21 cellular contexts compared by ENCODE assay signal in genomic region chr2:10478298-10478625, GRCh38. TPM values are rescaled to one million over a fixed set of nuclear protein-coding genes. Genes with fewer than 3 reads are reported as not detected.
DNase-seq lines count a peak whose midpoint lies in the region; ATAC-seq, FAIRE-seq and TF ChIP-seq lines count a peak whose summit lies in the region.
"Had no signal": no experiment of that assay in that cellular context is flagged by ENCODE, and none has a peak within 500 bp of the region (broad histone marks: within the 10 kb centered on the region; RNA-seq: fewer than 3 reads in every experiment).

No MANE protein-coding gene starts in this region.

- H3K27me3 ChIP-seq in BLaER1 (no peaks in the 10 kb centered on the region), left lung (no peaks in the 10 kb centered on the region)
- no peaks in the 10 kb centered on the region for H3K27me3 ChIP-seq in CD4-positive, CD25-positive, alpha-beta regulatory T cell (ENCODE audit: control insufficient read depth, insufficient read depth, low read length)

- no peak overlapping the region for H3K4me3 ChIP-seq in BLaER1
- no peak overlapping the region for H3K4me3 ChIP-seq in CD4-positive, CD25-positive, alpha-beta regulatory T cell (ENCODE audit: low read depth, low read length)
- H3K4me3 ChIP-seq in left lung: no peak overlapping the region

- H3K4me1 ChIP-seq in BLaER1: peaks cover 72% of the 10 kb centered on the region
- H3K4me1 ChIP-seq in CD4-positive, CD25-positive, alpha-beta regulatory T cell (ENCODE audit: control insufficient read depth, insufficient read depth, low read length, poor library complexity, severe bottlenecking): peaks cover 4% of the 10 kb centered on the region
- H3K4me1 ChIP-seq in left lung: no peaks in the 10 kb centered on the region

- H3K27ac ChIP-seq in BLaER1 (peak overlapping the region; percentile 88), left lung (no peak overlapping the region), caudate nucleus (ENCODE audit: low read depth, low read length) (no peak overlapping the region)
- no peak overlapping the region for H3K27ac ChIP-seq in CD4-positive, CD25-positive, alpha-beta regulatory T cell (ENCODE audit: insufficient read depth, low read length, poor library complexity, severe bottlenecking)

- peak overlapping the region; percentile 20; the same call in 1 of the 2 replicates for H3K9ac ChIP-seq in BLaER1

- H3K36me3 ChIP-seq in BLaER1 (no peaks in the 10 kb centered on the region), left lung (no peaks in the 10 kb centered on the region)
- no peaks in the 10 kb centered on the region for H3K36me3 ChIP-seq in CD4-positive, CD25-positive, alpha-beta regulatory T cell (ENCODE audit: control insufficient read depth, insufficient read depth, low read length)

- H3K9me3 Mint-ChIP-seq in CD4-positive, CD25-positive, alpha-beta regulatory T cell: no peaks in the 10 kb centered on the region
- H3K9me3 Mint-ChIP-seq: CD8-positive, alpha-beta memory T cell had no signal

- H4K20me1 ChIP-seq in BLaER1: no peaks in the 10 kb centered on the region

- ATAC-seq in CD4-positive, CD25-positive, alpha-beta regulatory T cell (ENCODE audit: low read depth in 2 of 2): no peak
- ATAC-seq in left lung: no peak
- ATAC-seq: Panc1 had no signal

- H3K4me2 ChIP-seq in BLaER1: peak overlapping the region; percentile 91

- no peaks in the 10 kb centered on the region for H3K36me3 Mint-ChIP-seq in CD4-positive, CD25-positive, alpha-beta regulatory T cell
- H3K36me3 Mint-ChIP-seq: CD8-positive, alpha-beta memory T cell had no signal

- peak overlapping the region in 2 of 3 donors; percentile 77 to 78 for H3K27ac Mint-ChIP-seq in CD4-positive, CD25-positive, alpha-beta regulatory T cell

- no peak for DNase-seq in CD4-positive, CD25-positive, alpha-beta regulatory T cell
- DNase-seq in left lung (peak; percentile 14 to 33), posterior vena cava (ENCODE audit: low spot score) (peak; percentile 52), GM12892 (ENCODE audit: insufficient read length) (no peak), anterior cingulate cortex (lab: John Stamatoyannopoulos, UW) (no peak), caudate nucleus (lab: John Stamatoyannopoulos, UW) (no peak)
- DNase-seq: ACHN; C1 segment of cervical spinal cord; Calu3; CD8-positive, alpha-beta memory T cell; GF-D8; IMR-90; Karpas-422; NCI-H187 treated with DMSO at 0.1 percent for 48 hours; NCI-H2107; NCI-H226; NCI-H748 treated with DMSO at 0.1 percent for 48 hours had no signal

- peaks cover 15% of the 10 kb centered on the region for H3K27me3 Mint-ChIP-seq in CD4-positive, CD25-positive, alpha-beta regulatory T cell

- no peak for TF ChIP-seq POLR2A in GM12892 (IDR thresholded peaks at IDR 0.05; ENCODE audit: low read depth, low read length)

- H3K4me3 Mint-ChIP-seq in CD4-positive, CD25-positive, alpha-beta regulatory T cell: no peak overlapping the region
- H3K4me3 Mint-ChIP-seq: CD8-positive, alpha-beta memory T cell had no signal

- no peak for FAIRE-seq in GM12892 (lab: Jason Lieb, UNC)
- FAIRE-seq: GM19239, HTR-8/SVneo had no signal

- no peak for TF ChIP-seq CTCF in left lung (IDR thresholded peaks at IDR 0.05)

- intact Hi-C loops in left lung (cut with DNase I) (no loop called here), posterior vena cava (cut with DNase I) (no loop called here)

- peaks cover 0 to 29% (median 9%) of the 10 kb centered on the region in 4 donors for H3K4me1 Mint-ChIP-seq in CD4-positive, CD25-positive, alpha-beta regulatory T cell

- H3K9me3 ChIP-seq in BLaER1 (no peaks in the 10 kb centered on the region), left lung (no peaks in the 10 kb centered on the region)
- no peaks in the 10 kb centered on the region for H3K9me3 ChIP-seq in CD4-positive, CD25-positive, alpha-beta regulatory T cell (ENCODE audit: control insufficient read depth in 2 of 2, low read length in 2 of 2)

RNA-seq across cellular contexts. Expression of gene ODC1, which starts 30.1 kb away (rescaled TPM):
- total RNA-seq in CD4-positive, CD25-positive, alpha-beta regulatory T cell: 105 TPM
- polyA plus RNA-seq in CD4-positive, CD25-positive, alpha-beta regulatory T cell: 100 to 1,000 TPM in 2 of 4 donors, 10 to 100 TPM in 2; 74.1 to 113 (median 92.6) TPM
- total RNA-seq in left lung (10 to 100 TPM; 55.0 to 98.4 TPM), posterior vena cava (10 to 100 TPM; 51.7 to 67.6 TPM)
- 220 TPM for polyA plus RNA-seq in GM12892 (2012; ENCODE audit: missing spikeins)

Comparison
In these comparisons a context has a peak if more than half of its experiments do, and no peak if none do; other contexts are left out.
1. DNase-seq: peak in left lung (2 of 2) and posterior vena cava (single experiment); none in CD4-positive, CD25-positive, alpha-beta regulatory T cell (0 of 3), GM12892 (single experiment), anterior cingulate cortex (0 of 58) and caudate nucleus (0 of 61).